1 cellular context compared by ENCODE assay signal in the genomic region with DNA sequence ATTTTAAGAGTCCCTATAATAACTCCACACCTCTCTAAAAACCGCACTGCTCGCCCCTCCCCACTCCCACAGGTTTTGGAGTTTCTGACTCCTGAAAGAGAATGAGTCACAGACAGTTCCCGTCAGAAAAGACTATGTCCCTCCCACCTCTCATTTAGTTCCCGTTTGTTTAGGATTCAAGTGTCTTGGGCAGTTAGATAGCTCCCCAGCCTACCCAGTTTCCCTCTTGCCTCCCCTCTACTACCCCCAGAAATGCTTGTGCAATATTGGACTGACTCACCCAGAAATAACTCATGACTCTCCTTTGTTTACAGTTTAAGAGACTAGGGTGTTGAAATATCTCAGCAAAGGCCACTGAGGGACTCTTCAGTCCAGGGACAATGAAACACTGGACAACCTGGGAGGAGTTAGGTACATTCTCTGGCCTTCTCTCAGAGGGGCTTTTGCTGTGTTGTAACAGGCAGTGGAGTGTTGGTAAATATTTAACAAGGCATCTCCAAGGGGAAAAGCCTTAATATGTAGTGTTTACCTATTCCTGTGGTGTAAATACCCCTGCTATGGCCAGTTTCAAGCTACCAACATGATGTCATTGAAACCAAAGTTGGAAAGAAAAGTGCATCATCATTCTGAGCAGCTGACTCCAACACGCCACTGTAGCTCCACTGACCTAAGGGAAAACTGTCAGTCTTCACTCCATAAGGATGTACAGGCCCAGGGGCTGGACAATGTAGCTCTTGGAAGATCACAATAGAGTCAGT.
TF ChIP-seq lines count a peak whose summit lies in the region.

No MANE protein-coding gene starts in this region.

TF ChIP-seq in GM12878, 131 proteins besides CTCF, POLR2A, EP300 and RAD21 (continued from another document):
- TF ChIP-seq TBL1XR1 (IDR thresholded peaks at IDR 0.05; ENCODE audit: low read depth, low read length): peak; percentile 27; the same call in 1 of the 2 replicates
- no peak for TF ChIP-seq CHD4 (IDR thresholded peaks at IDR 0.05)
- TF ChIP-seq SUPT20H (IDR thresholded peaks at IDR 0.05; ENCODE audit: borderline replicate concordance, control insufficient read depth, low read depth, low read length): no peak
- TF ChIP-seq SREBF2 (IDR thresholded peaks at IDR 0.05; ENCODE audit: low read length): no peak
- no peak for TF ChIP-seq SMAD1 (IDR thresholded peaks at IDR 0.05; ENCODE audit: low read depth, partially characterized antibody)
- TF ChIP-seq, protein P1, sequence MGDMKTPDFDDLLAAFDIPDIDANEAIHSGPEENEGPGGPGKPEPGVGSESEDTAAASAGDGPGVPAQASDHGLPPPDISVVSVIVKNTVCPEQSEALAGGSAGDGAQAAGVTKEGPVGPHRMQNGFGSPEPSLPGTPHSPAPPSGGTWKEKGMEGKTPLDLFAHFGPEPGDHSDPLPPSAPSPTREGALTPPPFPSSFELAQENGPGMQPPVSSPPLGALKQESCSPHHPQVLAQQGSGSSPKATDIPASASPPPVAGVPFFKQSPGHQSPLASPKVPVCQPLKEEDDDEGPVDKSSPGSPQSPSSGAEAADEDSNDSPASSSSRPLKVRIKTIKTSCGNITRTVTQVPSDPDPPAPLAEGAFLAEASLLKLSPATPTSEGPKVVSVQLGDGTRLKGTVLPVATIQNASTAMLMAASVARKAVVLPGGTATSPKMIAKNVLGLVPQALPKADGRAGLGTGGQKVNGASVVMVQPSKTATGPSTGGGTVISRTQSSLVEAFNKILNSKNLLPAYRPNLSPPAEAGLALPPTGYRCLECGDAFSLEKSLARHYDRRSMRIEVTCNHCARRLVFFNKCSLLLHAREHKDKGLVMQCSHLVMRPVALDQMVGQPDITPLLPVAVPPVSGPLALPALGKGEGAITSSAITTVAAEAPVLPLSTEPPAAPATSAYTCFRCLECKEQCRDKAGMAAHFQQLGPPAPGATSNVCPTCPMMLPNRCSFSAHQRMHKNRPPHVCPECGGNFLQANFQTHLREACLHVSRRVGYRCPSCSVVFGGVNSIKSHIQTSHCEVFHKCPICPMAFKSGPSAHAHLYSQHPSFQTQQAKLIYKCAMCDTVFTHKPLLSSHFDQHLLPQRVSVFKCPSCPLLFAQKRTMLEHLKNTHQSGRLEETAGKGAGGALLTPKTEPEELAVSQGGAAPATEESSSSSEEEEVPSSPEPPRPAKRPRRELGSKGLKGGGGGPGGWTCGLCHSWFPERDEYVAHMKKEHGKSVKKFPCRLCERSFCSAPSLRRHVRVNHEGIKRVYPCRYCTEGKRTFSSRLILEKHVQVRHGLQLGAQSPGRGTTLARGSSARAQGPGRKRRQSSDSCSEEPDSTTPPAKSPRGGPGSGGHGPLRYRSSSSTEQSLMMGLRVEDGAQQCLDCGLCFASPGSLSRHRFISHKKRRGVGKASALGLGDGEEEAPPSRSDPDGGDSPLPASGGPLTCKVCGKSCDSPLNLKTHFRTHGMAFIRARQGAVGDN (IDR thresholded peaks at IDR 0.05): no peak
- no peak for TF ChIP-seq NRF1 (conservative IDR thresholded peaks at IDR 0.05; ENCODE audit: low read depth, low read length)
- no peak for TF ChIP-seq SMAD5 (IDR thresholded peaks at IDR 0.05; ENCODE audit: low read depth)
- TF ChIP-seq, protein P2, sequence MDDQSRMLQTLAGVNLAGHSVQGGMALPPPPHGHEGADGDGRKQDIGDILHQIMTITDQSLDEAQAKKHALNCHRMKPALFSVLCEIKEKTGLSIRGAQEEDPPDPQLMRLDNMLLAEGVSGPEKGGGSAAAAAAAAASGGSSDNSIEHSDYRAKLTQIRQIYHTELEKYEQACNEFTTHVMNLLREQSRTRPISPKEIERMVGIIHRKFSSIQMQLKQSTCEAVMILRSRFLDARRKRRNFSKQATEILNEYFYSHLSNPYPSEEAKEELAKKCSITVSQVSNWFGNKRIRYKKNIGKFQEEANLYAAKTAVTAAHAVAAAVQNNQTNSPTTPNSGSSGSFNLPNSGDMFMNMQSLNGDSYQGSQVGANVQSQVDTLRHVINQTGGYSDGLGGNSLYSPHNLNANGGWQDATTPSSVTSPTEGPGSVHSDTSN (IDR thresholded peaks at IDR 0.05; ENCODE audit: insufficient replicate concordance, low read depth, low read length): no peak
- 0 out of 2 replicates have a peak, but pooled peaks have one; percentile 19 for TF ChIP-seq TAF1 (IDR thresholded peaks at IDR 0.05; ENCODE audit: borderline replicate concordance, low read depth, low read length)
- TF ChIP-seq YBX1 (IDR thresholded peaks at IDR 0.05): no peak
- no peak; the same call in none of the 2 replicates for TF ChIP-seq GATAD2B (conservative IDR thresholded peaks at IDR 0.05; ENCODE audit: low read depth)
- TF ChIP-seq, protein P3, sequence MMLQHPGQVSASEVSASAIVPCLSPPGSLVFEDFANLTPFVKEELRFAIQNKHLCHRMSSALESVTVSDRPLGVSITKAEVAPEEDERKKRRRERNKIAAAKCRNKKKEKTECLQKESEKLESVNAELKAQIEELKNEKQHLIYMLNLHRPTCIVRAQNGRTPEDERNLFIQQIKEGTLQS (IDR thresholded peaks at IDR 0.05; ENCODE audit: borderline replicate concordance, extremely low read depth, low read depth, low read length): no peak
- TF ChIP-seq, protein P4, sequence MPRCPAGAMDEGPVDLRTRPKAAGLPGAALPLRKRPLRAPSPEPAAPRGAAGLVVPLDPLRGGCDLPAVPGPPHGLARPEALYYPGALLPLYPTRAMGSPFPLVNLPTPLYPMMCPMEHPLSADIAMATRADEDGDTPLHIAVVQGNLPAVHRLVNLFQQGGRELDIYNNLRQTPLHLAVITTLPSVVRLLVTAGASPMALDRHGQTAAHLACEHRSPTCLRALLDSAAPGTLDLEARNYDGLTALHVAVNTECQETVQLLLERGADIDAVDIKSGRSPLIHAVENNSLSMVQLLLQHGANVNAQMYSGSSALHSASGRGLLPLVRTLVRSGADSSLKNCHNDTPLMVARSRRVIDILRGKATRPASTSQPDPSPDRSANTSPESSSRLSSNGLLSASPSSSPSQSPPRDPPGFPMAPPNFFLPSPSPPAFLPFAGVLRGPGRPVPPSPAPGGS (IDR thresholded peaks at IDR 0.05; ENCODE audit: borderline replicate concordance, insufficient read depth, low read depth, low read length, poor library complexity, severe bottlenecking): no peak
- no peak for TF ChIP-seq ZZZ3 (IDR thresholded peaks at IDR 0.05; ENCODE audit: control insufficient read depth, insufficient read length, low read depth)
- TF ChIP-seq BHLHE40 (IDR thresholded peaks at IDR 0.05; ENCODE audit: borderline replicate concordance in 1 of 2, low read depth in 2 of 2, low read length in 1 of 2): peak; percentile 3 to 21; a peak in 1 of 4 replicates
- TF ChIP-seq, protein P5, sequence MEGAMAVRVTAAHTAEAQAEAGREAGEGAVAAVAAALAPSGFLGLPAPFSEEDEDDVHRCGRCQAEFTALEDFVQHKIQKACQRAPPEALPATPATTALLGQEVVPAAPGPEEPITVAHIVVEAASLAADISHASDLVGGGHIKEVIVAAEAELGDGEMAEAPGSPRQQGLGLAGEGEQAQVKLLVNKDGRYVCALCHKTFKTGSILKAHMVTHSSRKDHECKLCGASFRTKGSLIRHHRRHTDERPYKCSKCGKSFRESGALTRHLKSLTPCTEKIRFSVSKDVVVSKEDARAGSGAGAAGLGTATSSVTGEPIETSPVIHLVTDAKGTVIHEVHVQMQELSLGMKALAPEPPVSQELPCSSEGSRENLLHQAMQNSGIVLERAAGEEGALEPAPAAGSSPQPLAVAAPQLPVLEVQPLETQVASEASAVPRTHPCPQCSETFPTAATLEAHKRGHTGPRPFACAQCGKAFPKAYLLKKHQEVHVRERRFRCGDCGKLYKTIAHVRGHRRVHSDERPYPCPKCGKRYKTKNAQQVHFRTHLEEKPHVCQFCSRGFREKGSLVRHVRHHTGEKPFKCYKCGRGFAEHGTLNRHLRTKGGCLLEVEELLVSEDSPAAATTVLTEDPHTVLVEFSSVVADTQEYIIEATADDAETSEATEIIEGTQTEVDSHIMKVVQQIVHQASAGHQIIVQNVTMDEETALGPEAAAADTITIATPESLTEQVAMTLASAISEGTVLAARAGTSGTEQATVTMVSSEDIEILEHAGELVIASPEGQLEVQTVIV (IDR thresholded peaks at IDR 0.05; ENCODE audit: borderline replicate concordance, partially characterized antibody): no peak
- no peak for TF ChIP-seq KAT2A (conservative IDR thresholded peaks at IDR 0.05; ENCODE audit: control insufficient read depth, low read depth, low read length)
- TF ChIP-seq FOXK2 (IDR thresholded peaks at IDR 0.05): peak; percentile 79
- no peak for TF ChIP-seq ESRRA (IDR thresholded peaks at IDR 0.05; ENCODE audit: low read length)
- TF ChIP-seq HDAC6 (IDR thresholded peaks at IDR 0.05; ENCODE audit: unreplicated experiment): no peak
- peak; percentile 92 to 93 for TF ChIP-seq IKZF2 (IDR thresholded peaks at IDR 0.05)
- TF ChIP-seq, protein P6, sequence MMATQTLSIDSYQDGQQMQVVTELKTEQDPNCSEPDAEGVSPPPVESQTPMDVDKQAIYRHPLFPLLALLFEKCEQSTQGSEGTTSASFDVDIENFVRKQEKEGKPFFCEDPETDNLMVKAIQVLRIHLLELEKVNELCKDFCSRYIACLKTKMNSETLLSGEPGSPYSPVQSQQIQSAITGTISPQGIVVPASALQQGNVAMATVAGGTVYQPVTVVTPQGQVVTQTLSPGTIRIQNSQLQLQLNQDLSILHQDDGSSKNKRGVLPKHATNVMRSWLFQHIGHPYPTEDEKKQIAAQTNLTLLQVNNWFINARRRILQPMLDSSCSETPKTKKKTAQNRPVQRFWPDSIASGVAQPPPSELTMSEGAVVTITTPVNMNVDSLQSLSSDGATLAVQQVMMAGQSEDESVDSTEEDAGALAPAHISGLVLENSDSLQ (IDR thresholded peaks at IDR 0.05): peak; percentile 12; the same call in 1 of the 2 replicates
- no peak for TF ChIP-seq CBX3 (IDR thresholded peaks at IDR 0.05; ENCODE audit: borderline replicate concordance, low read depth)
- TF ChIP-seq CREB1 (IDR thresholded peaks at IDR 0.05; ENCODE audit: low read depth): peak; percentile 85
- peak; percentile 39; the same call in 1 of the 2 replicates for TF ChIP-seq MTA2 (IDR thresholded peaks at IDR 0.05; ENCODE audit: low read depth)
- TF ChIP-seq, protein P7, sequence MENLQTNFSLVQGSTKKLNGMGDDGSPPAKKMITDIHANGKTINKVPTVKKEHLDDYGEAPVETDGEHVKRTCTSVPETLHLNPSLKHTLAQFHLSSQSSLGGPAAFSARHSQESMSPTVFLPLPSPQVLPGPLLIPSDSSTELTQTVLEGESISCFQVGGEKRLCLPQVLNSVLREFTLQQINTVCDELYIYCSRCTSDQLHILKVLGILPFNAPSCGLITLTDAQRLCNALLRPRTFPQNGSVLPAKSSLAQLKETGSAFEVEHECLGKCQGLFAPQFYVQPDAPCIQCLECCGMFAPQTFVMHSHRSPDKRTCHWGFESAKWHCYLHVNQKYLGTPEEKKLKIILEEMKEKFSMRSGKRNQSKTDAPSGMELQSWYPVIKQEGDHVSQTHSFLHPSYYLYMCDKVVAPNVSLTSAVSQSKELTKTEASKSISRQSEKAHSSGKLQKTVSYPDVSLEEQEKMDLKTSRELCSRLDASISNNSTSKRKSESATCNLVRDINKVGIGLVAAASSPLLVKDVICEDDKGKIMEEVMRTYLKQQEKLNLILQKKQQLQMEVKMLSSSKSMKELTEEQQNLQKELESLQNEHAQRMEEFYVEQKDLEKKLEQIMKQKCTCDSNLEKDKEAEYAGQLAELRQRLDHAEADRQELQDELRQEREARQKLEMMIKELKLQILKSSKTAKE (IDR thresholded peaks at IDR 0.05; ENCODE audit: low read depth, poor library complexity, severe bottlenecking): no peak
